Comparison of ENCODE assay signal across 8 cellular contexts in genomic region chr6:107956586-107957164, GRCh38.
DNase-seq lines count a peak whose midpoint lies in the region; ATAC-seq, FAIRE-seq and TF ChIP-seq lines count a peak whose summit lies in the region.

No MANE protein-coding gene starts in this region.

- H3K27ac Mint-ChIP-seq in activated T-cell treated with anti-CD3 and anti-CD28 coated beads, Interleukin-2, amount 50 U/mL, for 24 hours = peak overlapping the region; percentile 99

- peaks cover 16% of the 10 kb centered on the region for H4K20me1 ChIP-seq in OCI-LY3 (ENCODE audit: insufficient read depth, low read length)

- peak overlapping the region; percentile 98 for H3K9ac ChIP-seq in OCI-LY3 (ENCODE audit: low read length)
- H3K9ac ChIP-seq in muscle layer of colon (ENCODE audit: low read length) = peak overlapping the region; percentile 31

- H3K36me3 Mint-ChIP-seq in activated T-cell treated with anti-CD3 and anti-CD28 coated beads, Interleukin-2, amount 50 U/mL, for 24 hours (ENCODE audit: low read depth) = peaks cover 41% of the 10 kb centered on the region

- ATAC-seq in GM21390 (IDR thresholded peaks at IDR 0.05; ENCODE audit: unreplicated experiment) (no peak), HG03571 (IDR thresholded peaks at IDR 0.05; ENCODE audit: unreplicated experiment) (no peak)

- TF ChIP-seq POLR2A in H54 (IDR thresholded peaks at IDR 0.05; ENCODE audit: low read depth, low read length) = no peak

- H3K36me3 ChIP-seq in OCI-LY3 (replicated peaks; ENCODE audit: low read depth, low read length) (peaks cover 8% of the 10 kb centered on the region), muscle layer of colon (ENCODE audit: insufficient read depth, low read length) (no peaks in the 10 kb centered on the region)

- no peaks in the 10 kb centered on the region for H3K9me3 Mint-ChIP-seq in activated T-cell treated with anti-CD3 and anti-CD28 coated beads, Interleukin-2, amount 50 U/mL, for 24 hours

- no peaks in the 10 kb centered on the region for H3K9me3 ChIP-seq in OCI-LY3 (ENCODE audit: insufficient read depth, low read length)
- no peaks in the 10 kb centered on the region for H3K9me3 ChIP-seq in muscle layer of colon (ENCODE audit: low read length)

- no peak for DNase-seq in activated T-cell treated with anti-CD3 and anti-CD28 coated beads, Interleukin-2, amount 50 U/mL, for 24 hours
- DNase-seq in activated T-cell treated with anti-CD3 and anti-CD28 coated beads, Interleukin-2, amount 50 U/mL, for 48 hours = no peak
- DNase-seq in dedifferentiated amniotic fluid mesenchymal stem cell (ENCODE audit: extremely low spot score) (peak; percentile 31), H54 (ENCODE audit: insufficient read length, low spot score) (no peak)

- no peak for FAIRE-seq in H54 (lab: Jason Lieb, UNC)

- peaks cover 56% of the 10 kb centered on the region for H3K4me1 Mint-ChIP-seq in activated T-cell treated with anti-CD3 and anti-CD28 coated beads, Interleukin-2, amount 50 U/mL, for 24 hours (ENCODE audit: low read depth)

- no peaks in the 10 kb centered on the region for H3K27me3 ChIP-seq in OCI-LY3 (ENCODE audit: low read depth, low read length)
- H3K27me3 ChIP-seq in muscle layer of colon (ENCODE audit: control insufficient read depth in 1 of 2, insufficient read depth in 2 of 2, low read length in 2 of 2) = no peaks in the 10 kb centered on the region

- H3K79me2 ChIP-seq in OCI-LY3 (ENCODE audit: low read length) = peaks cover 56% of the 10 kb centered on the region

- peak overlapping the region; percentile 69 for H3K27ac ChIP-seq in OCI-LY3 (ENCODE audit: low read length)
- H3K27ac ChIP-seq in muscle layer of colon (ENCODE audit: low read depth, low read length) = peak overlapping the region; percentile 95

- peaks cover 6% of the 10 kb centered on the region for H3K4me1 ChIP-seq in OCI-LY3 (ENCODE audit: low read length)
- peaks cover 27% of the 10 kb centered on the region for H3K4me1 ChIP-seq in muscle layer of colon (ENCODE audit: insufficient read depth, low read length)

- peak overlapping the region; percentile 98 for H3K4me3 ChIP-seq in OCI-LY3 (ENCODE audit: low read length)
- H3K4me3 ChIP-seq in muscle layer of colon (ENCODE audit: low read depth in 1 of 2, low read length in 2 of 2) = peak overlapping the region; percentile 87 to 93

- no peaks in the 10 kb centered on the region for H3K27me3 Mint-ChIP-seq in activated T-cell treated with anti-CD3 and anti-CD28 coated beads, Interleukin-2, amount 50 U/mL, for 24 hours

- H3K4me3 Mint-ChIP-seq in activated T-cell treated with anti-CD3 and anti-CD28 coated beads, Interleukin-2, amount 50 U/mL, for 24 hours = peak overlapping the region; percentile 99

- no peak overlapping the region; the same call in 1 of the 2 replicates for H2AFZ ChIP-seq in OCI-LY3 (ENCODE audit: low read depth, low read length)

- H3K4me2 ChIP-seq in OCI-LY3 (ENCODE audit: low read length) = peak overlapping the region; percentile 72

- TF ChIP-seq CTCF in OCI-LY3 (IDR thresholded peaks at IDR 0.05; ENCODE audit: low read depth, low read length) = no peak
